Comparison of ENCODE assay signal across 1 cellular context in genomic region chr11:120058931-120059330, GRCh38.
TF ChIP-seq lines count a peak whose summit lies in the region.

No MANE protein-coding gene starts in this region.

TF ChIP-seq in H1, 55 proteins besides CTCF, POLR2A, EP300 and RAD21 (continued from another document):
- TF ChIP-seq SAP30 (IDR thresholded peaks at IDR 0.05; ENCODE audit: insufficient read depth, insufficient replicate concordance, low read length): no peak
- TF ChIP-seq BRCA1 (IDR thresholded peaks at IDR 0.05; ENCODE audit: low read depth, low read length): no peak
- no peak for TF ChIP-seq SP2 (IDR thresholded peaks at IDR 0.05; ENCODE audit: low read length)
- TF ChIP-seq SUZ12 (IDR thresholded peaks at IDR 0.05; ENCODE audit: low read length): no peak
- no peak for TF ChIP-seq BACH1 (IDR thresholded peaks at IDR 0.05; ENCODE audit: low read length)
